ENCODE assay signal across 8 cellular contexts in genomic region chr6:28896505-28897392, GRCh38.
DNase-seq lines count a peak whose midpoint lies in the region; ATAC-seq and TF ChIP-seq lines count a peak whose summit lies in the region.

No MANE protein-coding gene starts in this region.

- H3K9me3 ChIP-seq in DOHH2 (ENCODE audit: control insufficient read depth, insufficient read depth, low read length) (no peaks in the 10 kb centered on the region), iPS DF 6.9 (ENCODE audit: control insufficient read depth, insufficient read depth, low read length) (no peaks in the 10 kb centered on the region)

- no peaks in the 10 kb centered on the region for H3K9me3 Mint-ChIP-seq in T-helper 1 cell treated with Interleukin-12 subunit alpha and Interleukin-12 subunit beta and Interleukin-4 antibody, amounts not matched to agents 30 μg/mL and 1 μg/mL, for 36 hours

- H3K9me2 ChIP-seq in DOHH2 (replicated peaks; ENCODE audit: control insufficient read depth, low read length): no peaks in the 10 kb centered on the region

- H3K36me3 Mint-ChIP-seq in T-helper 1 cell treated with Interleukin-12 subunit alpha and Interleukin-12 subunit beta and Interleukin-4 antibody, amounts not matched to agents 30 μg/mL and 1 μg/mL, for 36 hours (ENCODE audit: low read depth): peaks cover 13% of the 10 kb centered on the region

- H3K27me3 Mint-ChIP-seq in T-helper 1 cell treated with Interleukin-12 subunit alpha and Interleukin-12 subunit beta and Interleukin-4 antibody, amounts not matched to agents 30 μg/mL and 1 μg/mL, for 36 hours (ENCODE audit: low read depth): peaks cover 7% of the 10 kb centered on the region

- WGBS in iPS DF 6.9 (ENCODE audit: insufficient coverage, insufficient read length): no CpG with 5 or more reads among the region's 41 CpGs

- H3K4me1 Mint-ChIP-seq in T-helper 1 cell treated with Interleukin-12 subunit alpha and Interleukin-12 subunit beta and Interleukin-4 antibody, amounts not matched to agents 30 μg/mL and 1 μg/mL, for 36 hours (ENCODE audit: low read depth): peaks cover 20% of the 10 kb centered on the region

- peaks cover 22% of the 10 kb centered on the region for H3K36me3 ChIP-seq in DOHH2 (ENCODE audit: control insufficient read depth, low read length)
- H3K36me3 ChIP-seq in iPS DF 6.9 (ENCODE audit: control insufficient read depth, insufficient read depth, low read length): no peaks in the 10 kb centered on the region; the same call in 1 of the 2 replicates

- H3K27ac ChIP-seq in DOHH2 (ENCODE audit: low read depth, low read length) (peak overlapping the region; percentile 88), iPS DF 6.9 (ENCODE audit: low read length) (no peak overlapping the region)

- peak overlapping the region; percentile 93 for H3K4me3 ChIP-seq in DOHH2 (ENCODE audit: low read length)
- peak overlapping the region; percentile 68; the same call in 1 of the 2 replicates for H3K4me3 ChIP-seq in iPS DF 6.9 (ENCODE audit: low read length)

- H3K27ac Mint-ChIP-seq in T-helper 1 cell treated with Interleukin-12 subunit alpha and Interleukin-12 subunit beta and Interleukin-4 antibody, amounts not matched to agents 30 μg/mL and 1 μg/mL, for 36 hours: peak overlapping the region; percentile 100

- peaks cover 47% of the 10 kb centered on the region for H3F3A ChIP-seq in DOHH2 (ENCODE audit: control insufficient read depth, insufficient read depth)

- H3K4me3 Mint-ChIP-seq in T-helper 1 cell treated with Interleukin-12 subunit alpha and Interleukin-12 subunit beta and Interleukin-4 antibody, amounts not matched to agents 30 μg/mL and 1 μg/mL, for 36 hours: peak overlapping the region; percentile 97

- H3K4me2 ChIP-seq in DOHH2 (ENCODE audit: low read length): peak overlapping the region; percentile 90

- DNase-seq in NAMALWA (ENCODE audit: low spot score) (peak; percentile 84), astrocyte of the hippocampus (ENCODE audit: low read depth, low spot score) (peak; percentile 78), iPS DF 6.9 (ENCODE audit: low read depth, low spot score) (no peak), retina (peak; percentile 86)

- peak; percentile 36 for TF ChIP-seq CTCF in DOHH2 (IDR thresholded peaks at IDR 0.05; ENCODE audit: low read depth, low read length, poor library complexity, severe bottlenecking)

- H3K27me3 ChIP-seq in DOHH2 (ENCODE audit: control insufficient read depth, low read length) (no peaks in the 10 kb centered on the region), iPS DF 6.9 (ENCODE audit: control insufficient read depth, insufficient read depth, low read length) (no peaks in the 10 kb centered on the region)

- ATAC-seq in GM21737 (IDR thresholded peaks at IDR 0.05; ENCODE audit: unreplicated experiment): peak; percentile 35
- ATAC-seq in HG02884 (IDR thresholded peaks at IDR 0.05; ENCODE audit: unreplicated experiment): no peak

- H3K4me1 ChIP-seq in DOHH2 (ENCODE audit: control insufficient read depth, low read length) (peaks cover 31% of the 10 kb centered on the region), iPS DF 6.9 (ENCODE audit: control insufficient read depth, insufficient read depth, low read length) (no peaks in the 10 kb centered on the region)

- no peaks in the 10 kb centered on the region for H4K20me1 ChIP-seq in DOHH2 (ENCODE audit: control insufficient read depth, insufficient read depth, low read depth, low read length)

- no peaks in the 10 kb centered on the region for H3K79me2 ChIP-seq in DOHH2 (ENCODE audit: control insufficient read depth, low read length)
